In genomic region chr17:52106638-52107261, GRCh38 we compare ENCODE assay signal across 1 cellular context.
TF ChIP-seq lines count a peak whose summit lies in the region.

No MANE protein-coding gene starts in this region.

TF ChIP-seq in K562, 482 proteins besides CTCF, POLR2A, EP300 and RAD21 (continued from another document):
- TF ChIP-seq, protein P1, sequence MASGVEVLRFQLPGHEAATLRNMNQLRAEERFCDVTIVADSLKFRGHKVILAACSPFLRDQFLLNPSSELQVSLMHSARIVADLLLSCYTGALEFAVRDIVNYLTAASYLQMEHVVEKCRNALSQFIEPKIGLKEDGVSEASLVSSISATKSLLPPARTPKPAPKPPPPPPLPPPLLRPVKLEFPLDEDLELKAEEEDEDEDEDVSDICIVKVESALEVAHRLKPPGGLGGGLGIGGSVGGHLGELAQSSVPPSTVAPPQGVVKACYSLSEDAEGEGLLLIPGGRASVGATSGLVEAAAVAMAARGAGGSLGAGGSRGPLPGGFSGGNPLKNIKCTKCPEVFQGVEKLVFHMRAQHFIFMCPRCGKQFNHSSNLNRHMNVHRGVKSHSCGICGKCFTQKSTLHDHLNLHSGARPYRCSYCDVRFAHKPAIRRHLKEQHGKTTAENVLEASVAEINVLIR (CRISPR knock-in tag; IDR thresholded peaks at IDR 0.05): no peak
- TF ChIP-seq KAT8 (IDR thresholded peaks at IDR 0.05; ENCODE audit: low read depth): no peak
- TF ChIP-seq OTX1 (CRISPR knock-in tag; IDR thresholded peaks at IDR 0.05): no peak
- no peak for TF ChIP-seq NCOA1 (IDR thresholded peaks at IDR 0.05; ENCODE audit: low read depth)
- no peak for TF ChIP-seq MCM7 (IDR thresholded peaks at IDR 0.05)
- TF ChIP-seq POLR2H (tag; IDR thresholded peaks at IDR 0.05; ENCODE audit: low read depth): no peak
- TF ChIP-seq CBFB (CRISPR knock-in tag; IDR thresholded peaks at IDR 0.05): no peak
- TF ChIP-seq, protein P2, sequence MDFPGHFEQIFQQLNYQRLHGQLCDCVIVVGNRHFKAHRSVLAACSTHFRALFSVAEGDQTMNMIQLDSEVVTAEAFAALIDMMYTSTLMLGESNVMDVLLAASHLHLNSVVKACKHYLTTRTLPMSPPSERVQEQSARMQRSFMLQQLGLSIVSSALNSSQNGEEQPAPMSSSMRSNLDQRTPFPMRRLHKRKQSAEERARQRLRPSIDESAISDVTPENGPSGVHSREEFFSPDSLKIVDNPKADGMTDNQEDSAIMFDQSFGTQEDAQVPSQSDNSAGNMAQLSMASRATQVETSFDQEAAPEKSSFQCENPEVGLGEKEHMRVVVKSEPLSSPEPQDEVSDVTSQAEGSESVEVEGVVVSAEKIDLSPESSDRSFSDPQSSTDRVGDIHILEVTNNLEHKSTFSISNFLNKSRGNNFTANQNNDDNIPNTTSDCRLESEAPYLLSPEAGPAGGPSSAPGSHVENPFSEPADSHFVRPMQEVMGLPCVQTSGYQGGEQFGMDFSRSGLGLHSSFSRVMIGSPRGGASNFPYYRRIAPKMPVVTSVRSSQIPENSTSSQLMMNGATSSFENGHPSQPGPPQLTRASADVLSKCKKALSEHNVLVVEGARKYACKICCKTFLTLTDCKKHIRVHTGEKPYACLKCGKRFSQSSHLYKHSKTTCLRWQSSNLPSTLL (IDR thresholded peaks at IDR 0.05): no peak
